Comparison of ENCODE assay signal across 1 cellular context in the genomic region with DNA sequence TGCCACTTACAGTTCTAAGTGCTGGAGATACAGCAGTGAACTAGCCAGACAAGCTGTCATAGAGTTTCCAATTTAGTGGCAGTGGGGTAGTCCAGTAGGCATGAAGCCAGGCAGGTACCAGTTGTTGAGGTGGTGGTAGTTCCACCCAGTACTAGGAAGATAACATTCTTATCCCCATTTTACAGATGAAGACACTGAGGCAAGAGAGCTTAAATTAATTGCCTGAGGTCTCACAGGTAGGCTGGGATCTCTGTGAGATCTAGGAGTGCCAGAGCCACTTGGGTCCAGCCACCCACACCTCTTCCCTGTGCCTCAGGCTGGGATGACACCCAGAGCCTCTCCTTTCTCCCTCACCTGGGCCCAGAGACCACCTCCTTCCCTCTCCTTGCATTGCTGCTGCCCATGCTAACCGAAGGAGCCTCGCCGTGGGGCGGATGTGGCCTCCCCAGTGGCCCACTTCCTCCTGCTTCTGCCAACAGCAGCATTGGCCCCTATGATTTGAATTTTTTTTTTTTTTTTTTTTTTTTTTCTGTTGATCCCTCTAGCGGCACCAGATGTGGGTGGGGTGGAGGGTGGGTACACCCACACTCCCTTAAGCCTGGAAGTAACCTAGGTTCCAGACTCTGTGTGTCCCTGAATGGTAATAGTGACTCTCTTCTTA.
TF ChIP-seq lines count a peak whose summit lies in the region.

No MANE protein-coding gene starts in this region.

TF ChIP-seq in WTC11, 78 proteins besides CTCF, POLR2A, EP300 and RAD21 (continued from another document):
- TF ChIP-seq MXD4 (CRISPR knock-in tag; IDR thresholded peaks at IDR 0.05; ENCODE audit: borderline replicate concordance): no peak
- TF ChIP-seq FOXK1 (CRISPR knock-in tag; IDR thresholded peaks at IDR 0.05): no peak
- TF ChIP-seq, protein P1, sequence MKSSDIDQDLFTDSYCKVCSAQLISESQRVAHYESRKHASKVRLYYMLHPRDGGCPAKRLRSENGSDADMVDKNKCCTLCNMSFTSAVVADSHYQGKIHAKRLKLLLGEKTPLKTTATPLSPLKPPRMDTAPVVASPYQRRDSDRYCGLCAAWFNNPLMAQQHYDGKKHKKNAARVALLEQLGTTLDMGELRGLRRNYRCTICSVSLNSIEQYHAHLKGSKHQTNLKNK (CRISPR knock-in tag; IDR thresholded peaks at IDR 0.05): no peak
- no peak for TF ChIP-seq NFYB (CRISPR knock-in tag; conservative IDR thresholded peaks at IDR 0.05; ENCODE audit: low read depth)
TF ChIP-seq in WTC11: peak in this region for 0.
